Comparison of ENCODE assay signal across 8 cellular contexts in genomic region chr17:20066253-20066652, GRCh38. TPM values are rescaled to one million over a fixed set of nuclear protein-coding genes. Genes with fewer than 3 reads are reported as not detected.
DNase-seq lines count a peak whose midpoint lies in the region; TF ChIP-seq lines count a peak whose summit lies in the region.

No MANE protein-coding gene starts in this region.

- peaks cover 1% of the 10 kb centered on the region for H3K4me1 Mint-ChIP-seq in progenitor cell of endocrine pancreas (ENCODE audit: low read depth)

- no peaks in the 10 kb centered on the region for H3K36me3 Mint-ChIP-seq in progenitor cell of endocrine pancreas (ENCODE audit: insufficient read depth)

- H3K4me3 ChIP-seq in astrocyte of the cerebellum (ENCODE audit: low read depth, low read length) (no peak overlapping the region), left ventricle myocardium inferior (no peak overlapping the region)

- peaks cover 21% of the 10 kb centered on the region for H3K27me3 Mint-ChIP-seq in progenitor cell of endocrine pancreas

- H3K27me3 ChIP-seq in left ventricle myocardium inferior (ENCODE audit: low read depth): no peaks in the 10 kb centered on the region

- no peaks in the 10 kb centered on the region for H3K9me3 Mint-ChIP-seq in progenitor cell of endocrine pancreas (ENCODE audit: low read depth)

- no peak overlapping the region for H3K27ac Mint-ChIP-seq in progenitor cell of endocrine pancreas

- no peak overlapping the region for H3K4me3 Mint-ChIP-seq in progenitor cell of endocrine pancreas (ENCODE audit: low read depth)

- in situ Hi-C loops in astrocyte of the cerebellum (cut with HindIII; ENCODE audit: low sequenced_read_pairs): loop anchor here (5.0 kb wide), 1 partner anchor 36 kb away; no protein-coding TSS in a partner anchor

- peak overlapping the region; percentile 81 for H3K27ac ChIP-seq in left ventricle myocardium inferior (replicated peaks)

- no peaks in the 10 kb centered on the region for H3K36me3 ChIP-seq in left ventricle myocardium inferior

- no peaks in the 10 kb centered on the region for H3K9me3 ChIP-seq in left ventricle myocardium inferior (replicated peaks)

- intact Hi-C loops in left ventricle myocardium inferior (cut with micrococcal nuclease): no loop called here

- DNase-seq in H4 (ENCODE audit: low spot score) (peak; percentile 28), astrocyte of the cerebellum (ENCODE audit: low read depth) (peak; percentile 90), left ventricle myocardium inferior (peak; percentile 49), stromal cell of bone marrow (ENCODE audit: low read depth) (peak; percentile 65), NCI-H2029 (lab: John Stamatoyannopoulos, UW) (no peak), T-helper 1 cell (no peak), progenitor cell of endocrine pancreas (ENCODE audit: low spot score, unreplicated experiment) (no peak), germinal center (ENCODE audit: low spot score) (no peak)

- no peak for TF ChIP-seq CTCF in astrocyte of the cerebellum (IDR thresholded peaks at IDR 0.05; ENCODE audit: low read depth, low read length, missing control alignments)
- TF ChIP-seq CTCF in left ventricle myocardium inferior (IDR thresholded peaks at IDR 0.05; ENCODE audit: borderline replicate concordance): no peak
- TF ChIP-seq CTCF in progenitor cell of endocrine pancreas (IDR thresholded peaks at IDR 0.05; ENCODE audit: unreplicated experiment): no peak

- peaks cover 40% of the 10 kb centered on the region for H3K4me1 ChIP-seq in left ventricle myocardium inferior

RNA-seq across cellular contexts. Expression of gene SPECC1, which starts 57.1 kb away (rescaled TPM):
- 38.5 and 41.9 TPM in 2 replicates for total RNA-seq in H4 (2014; rRNA removed; shearing (Covaris generic))
- total RNA-seq in left ventricle myocardium inferior (10.6 TPM), progenitor cell of endocrine pancreas (69.6 and 72.7 TPM in 2 replicates)

Comparison
In these comparisons a context has a peak if more than half of its experiments do, and no peak if none do; other contexts are left out.
1. DNase-seq: peak in H4 (single experiment), astrocyte of the cerebellum (single experiment), left ventricle myocardium inferior (single experiment) and stromal cell of bone marrow (single experiment); none in NCI-H2029 (single experiment), T-helper 1 cell (0 of 5), progenitor cell of endocrine pancreas (single experiment) and germinal center (single experiment).